In genomic region chr12:26359576-26359975, GRCh38 we compare ENCODE assay signal across 15 cellular contexts.
DNase-seq lines count a peak whose midpoint lies in the region; ATAC-seq and TF ChIP-seq lines count a peak whose summit lies in the region.
"Had no signal": no experiment of that assay in that cellular context is flagged by ENCODE, and none has a peak within 500 bp of the region (broad histone marks: within the 10 kb centered on the region; RNA-seq: fewer than 3 reads in every experiment).

No MANE protein-coding gene starts in this region.

- H3K4me3 Mint-ChIP-seq in neural progenitor cell: no peak overlapping the region
- no peak overlapping the region for H3K4me3 Mint-ChIP-seq in WTC11
- H3K4me3 Mint-ChIP-seq: CD4-positive, CD25-positive, alpha-beta regulatory T cell had no signal

- no peak for TF ChIP-seq POLR2A in breast epithelium (IDR thresholded peaks at IDR 0.05)
- TF ChIP-seq POLR2A in spleen (IDR thresholded peaks at IDR 0.05): no peak

- no peak overlapping the region for H3K4me2 ChIP-seq in mammary epithelial cell (ENCODE audit: insufficient read depth, low read depth, low read length)
- no peak overlapping the region for H3K4me2 ChIP-seq in neural progenitor cell
- H3K4me2 ChIP-seq: BLaER1 had no signal

- H3K36me3 Mint-ChIP-seq in neural progenitor cell (no peaks in the 10 kb centered on the region), WTC11 (no peaks in the 10 kb centered on the region)

- H3K9me3 ChIP-seq in mammary epithelial cell (replicated peaks; ENCODE audit: insufficient read depth, low read length): no peaks in the 10 kb centered on the region
- H3K9me3 ChIP-seq in breast epithelium: no peaks in the 10 kb centered on the region
- no peaks in the 10 kb centered on the region for H3K9me3 ChIP-seq in neural progenitor cell (ENCODE audit: low read depth)
- H3K9me3 ChIP-seq in spleen: no peaks in the 10 kb centered on the region
- H3K9me3 ChIP-seq: BLaER1 had no signal

- H3K4me1 ChIP-seq in mammary epithelial cell (ENCODE audit: insufficient read depth, low read length) (no peaks in the 10 kb centered on the region), breast epithelium (no peaks in the 10 kb centered on the region), neural progenitor cell (no peaks in the 10 kb centered on the region), spleen (no peaks in the 10 kb centered on the region)
- H3K4me1 ChIP-seq: BLaER1 had no signal

- H3F3A ChIP-seq in neural progenitor cell (ENCODE audit: low read depth): no peaks in the 10 kb centered on the region

- H2AFZ ChIP-seq in mammary epithelial cell (ENCODE audit: low read depth, low read length) (no peak overlapping the region), neural progenitor cell (replicated peaks) (no peak overlapping the region)
- H2AFZ ChIP-seq: GM23248 had no signal

- in situ Hi-C loops in mammary epithelial cell (cut with MboI; ENCODE audit: low sequenced_read_pairs in 2 of 2): no loop called here

- H3K36me3 ChIP-seq in mammary epithelial cell (ENCODE audit: insufficient read depth, low read length) (no peaks in the 10 kb centered on the region), breast epithelium (no peaks in the 10 kb centered on the region), neural progenitor cell (no peaks in the 10 kb centered on the region), spleen (no peaks in the 10 kb centered on the region)
- H3K36me3 ChIP-seq: BLaER1 had no signal

- H3K4me1 Mint-ChIP-seq in neural progenitor cell: no peaks in the 10 kb centered on the region
- peaks cover 4% of the 10 kb centered on the region; the same call in 1 of the 2 replicates for H3K4me1 Mint-ChIP-seq in WTC11

- DNase-seq in mammary epithelial cell (peak; percentile 30), breast epithelium (ENCODE audit: low spot score in 2 of 2) (no peak), fibroblast of mammary gland (ENCODE audit: low read depth) (peak; percentile 34), neural progenitor cell (ENCODE audit: low spot score) (no peak), WTC11 (ENCODE audit: low spot score) (no peak), SHP77 treated with DMSO at 0.1 percent for 48 hours (lab: John Stamatoyannopoulos, UW) (no peak), spleen (no peak)
- DNase-seq: CD4-positive, CD25-positive, alpha-beta regulatory T cell; DMS53; GF-D8; GM23248; IMR-90 had no signal

- TF ChIP-seq CTCF in mammary epithelial cell (conservative IDR thresholded peaks at IDR 0.05 in 1 of 2, IDR thresholded peaks at IDR 0.05 in 1 of 2; ENCODE audit: extremely low read depth in 1 of 2, insufficient read depth in 1 of 2, low read depth in 1 of 2, low read length in 2 of 2): no peak
- TF ChIP-seq CTCF in breast epithelium (IDR thresholded peaks at IDR 0.05): no peak
- no peak for TF ChIP-seq CTCF in fibroblast of mammary gland (conservative IDR thresholded peaks at IDR 0.05; ENCODE audit: control insufficient read depth, insufficient read depth, low read depth, low read length)
- TF ChIP-seq CTCF in neural progenitor cell (IDR thresholded peaks at IDR 0.05): no peak
- TF ChIP-seq CTCF in WTC11 (IDR thresholded peaks at IDR 0.05): no peak
- TF ChIP-seq CTCF in spleen (IDR thresholded peaks at IDR 0.05 in 8 of 11, conservative IDR thresholded peaks at IDR 0.05 in 3 of 11): no peak

- H3K27me3 Mint-ChIP-seq in neural progenitor cell (ENCODE audit: insufficient read depth, low read depth) (peaks cover 3% of the 10 kb centered on the region), WTC11 (ENCODE audit: low read depth) (no peaks in the 10 kb centered on the region)
- H3K27me3 Mint-ChIP-seq: CD4-positive, CD25-positive, alpha-beta regulatory T cell had no signal

- BruUV-seq in mammary epithelial cell (replicated peaks; lab: Mats Ljungman, UMichigan): no TSS peak

- no peak overlapping the region for H3K9ac ChIP-seq in mammary epithelial cell (ENCODE audit: insufficient read depth, low read length)
- no peak overlapping the region for H3K9ac ChIP-seq in neural progenitor cell
- H3K9ac ChIP-seq: BLaER1, GM23248 had no signal

- H4K20me1 ChIP-seq in mammary epithelial cell (ENCODE audit: insufficient read depth, low read length): no peaks in the 10 kb centered on the region
- no peaks in the 10 kb centered on the region for H4K20me1 ChIP-seq in neural progenitor cell (ENCODE audit: low read depth)
- H4K20me1 ChIP-seq: BLaER1 had no signal

- no peak for ATAC-seq in WTC11
- ATAC-seq: HCT116 had no signal

- H3K79me2 ChIP-seq in mammary epithelial cell (ENCODE audit: insufficient read depth, low read length): no peaks in the 10 kb centered on the region
- H3K79me2 ChIP-seq in neural progenitor cell (ENCODE audit: low read depth): no peaks in the 10 kb centered on the region

- POLR2A ChIA-PET in WTC11 (lab: Charles Lee): no interaction called here

- CTCF ChIA-PET in mammary epithelial cell (lab: Charles Lee; ENCODE audit: low non-redundant PET): no interaction called here
- CTCF ChIA-PET in WTC11 (lab: Charles Lee): no interaction called here

- H3K4me3 ChIP-seq in mammary epithelial cell (replicated peaks in 1 of 3; ENCODE audit: insufficient read depth in 1 of 3, low read depth in 2 of 3, low read length in 3 of 3) (no peak overlapping the region), breast epithelium (no peak overlapping the region), fibroblast of mammary gland (ENCODE audit: control insufficient read depth, low read depth, low read length) (no peak overlapping the region), neural progenitor cell (no peak overlapping the region), spleen (no peak overlapping the region)
- H3K4me3 ChIP-seq: BLaER1, GM23248 had no signal

- dilution Hi-C loops in mammary epithelial cell (cut with HindIII; ENCODE audit: low sequenced_read_pairs): no loop called here

- intact Hi-C loops in mammary epithelial cell (cut with micrococcal nuclease) (no loop called here), breast epithelium (cut with DNase I; ENCODE audit: low total_unique reads) (no loop called here), spleen (cut with DNase I; ENCODE audit: low total_unique reads) (no loop called here)

- no peaks in the 10 kb centered on the region for H3K9me3 Mint-ChIP-seq in neural progenitor cell
- no peaks in the 10 kb centered on the region for H3K9me3 Mint-ChIP-seq in WTC11
- H3K9me3 Mint-ChIP-seq: CD4-positive, CD25-positive, alpha-beta regulatory T cell had no signal

- 92% methylated on average over 4 of the region's 5 CpGs for WGBS in mammary epithelial cell (ENCODE audit: low coverage, missing lambda C conversion rate)
- 90 to 96% (median 93%) methylated on average over 5 of the region's 5 CpGs for WGBS in spleen, 5 donors

- H3K27ac ChIP-seq in mammary epithelial cell (ENCODE audit: insufficient read depth, low read depth, low read length) (no peak overlapping the region), breast epithelium (no peak overlapping the region), neural progenitor cell (no peak overlapping the region), spleen (no peak overlapping the region)
- H3K27ac ChIP-seq: 22Rv1, BLaER1, GM23248 had no signal

- H3K27me3 ChIP-seq in mammary epithelial cell (ENCODE audit: insufficient read depth, low read length) (no peaks in the 10 kb centered on the region), breast epithelium (no peaks in the 10 kb centered on the region), neural progenitor cell (no peaks in the 10 kb centered on the region), spleen (replicated peaks in 1 of 7) (no peaks in the 10 kb centered on the region)
- H3K27me3 ChIP-seq: BLaER1 had no signal

- peak overlapping the region; percentile 29 for H3K27ac Mint-ChIP-seq in neural progenitor cell
- H3K27ac Mint-ChIP-seq in WTC11: no peak overlapping the region
- H3K27ac Mint-ChIP-seq: CD4-positive, CD25-positive, alpha-beta regulatory T cell had no signal

TF ChIP-seq in WTC11, 78 proteins besides CTCF, POLR2A, EP300 and RAD21:
- no peak for TF ChIP-seq ZNF317 (CRISPR knock-in tag; IDR thresholded peaks at IDR 0.05; ENCODE audit: borderline replicate concordance, low read depth)

Comparison
In these comparisons a context has a peak if more than half of its experiments do, and no peak if none do; other contexts are left out.
1. DNase-seq: peak in mammary epithelial cell (single experiment) and fibroblast of mammary gland (single experiment); none in breast epithelium (0 of 2), neural progenitor cell (single experiment), WTC11 (single experiment), SHP77 treated with DMSO at 0.1 percent for 48 hours (single experiment) and spleen (single experiment).